In the genomic region with DNA sequence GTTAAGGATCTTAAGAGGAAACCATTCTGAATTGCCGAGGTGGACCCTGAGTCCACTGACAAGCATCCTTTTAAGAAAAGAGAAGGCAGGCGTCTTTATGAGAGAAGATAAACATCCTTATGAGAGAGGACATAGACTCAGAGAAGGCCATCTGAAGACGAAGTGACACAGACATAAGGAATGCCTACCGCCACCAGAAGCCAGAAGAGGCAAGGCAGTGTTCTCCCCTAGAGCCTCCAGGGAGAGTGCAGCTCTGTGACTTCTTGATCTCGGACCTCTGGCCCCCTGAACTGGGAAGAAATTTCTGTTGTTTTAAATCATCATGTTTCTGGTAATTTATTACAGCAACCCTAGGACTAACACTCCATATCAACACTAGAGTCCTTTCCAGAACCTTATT, we compare ENCODE assay signal across 1 cellular context.
TF ChIP-seq lines count a peak whose summit lies in the region.

No MANE protein-coding gene starts in this region.

TF ChIP-seq in K562, 482 proteins besides CTCF, POLR2A, EP300 and RAD21 (continued from another document):
- TF ChIP-seq, protein P1, sequence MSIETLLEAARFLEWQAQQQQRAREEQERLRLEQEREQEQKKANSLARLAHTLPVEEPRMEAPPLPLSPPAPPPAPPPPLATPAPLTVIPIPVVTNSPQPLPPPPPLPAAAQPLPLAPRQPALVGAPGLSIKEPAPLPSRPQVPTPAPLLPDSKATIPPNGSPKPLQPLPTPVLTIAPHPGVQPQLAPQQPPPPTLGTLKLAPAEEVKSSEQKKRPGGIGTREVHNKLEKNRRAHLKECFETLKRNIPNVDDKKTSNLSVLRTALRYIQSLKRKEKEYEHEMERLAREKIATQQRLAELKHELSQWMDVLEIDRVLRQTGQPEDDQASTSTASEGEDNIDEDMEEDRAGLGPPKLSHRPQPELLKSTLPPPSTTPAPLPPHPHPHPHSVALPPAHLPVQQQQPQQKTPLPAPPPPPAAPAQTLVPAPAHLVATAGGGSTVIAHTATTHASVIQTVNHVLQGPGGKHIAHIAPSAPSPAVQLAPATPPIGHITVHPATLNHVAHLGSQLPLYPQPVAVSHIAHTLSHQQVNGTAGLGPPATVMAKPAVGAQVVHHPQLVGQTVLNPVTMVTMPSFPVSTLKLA (conservative IDR thresholded peaks at IDR 0.05) = no peak
- TF ChIP-seq, protein P2, sequence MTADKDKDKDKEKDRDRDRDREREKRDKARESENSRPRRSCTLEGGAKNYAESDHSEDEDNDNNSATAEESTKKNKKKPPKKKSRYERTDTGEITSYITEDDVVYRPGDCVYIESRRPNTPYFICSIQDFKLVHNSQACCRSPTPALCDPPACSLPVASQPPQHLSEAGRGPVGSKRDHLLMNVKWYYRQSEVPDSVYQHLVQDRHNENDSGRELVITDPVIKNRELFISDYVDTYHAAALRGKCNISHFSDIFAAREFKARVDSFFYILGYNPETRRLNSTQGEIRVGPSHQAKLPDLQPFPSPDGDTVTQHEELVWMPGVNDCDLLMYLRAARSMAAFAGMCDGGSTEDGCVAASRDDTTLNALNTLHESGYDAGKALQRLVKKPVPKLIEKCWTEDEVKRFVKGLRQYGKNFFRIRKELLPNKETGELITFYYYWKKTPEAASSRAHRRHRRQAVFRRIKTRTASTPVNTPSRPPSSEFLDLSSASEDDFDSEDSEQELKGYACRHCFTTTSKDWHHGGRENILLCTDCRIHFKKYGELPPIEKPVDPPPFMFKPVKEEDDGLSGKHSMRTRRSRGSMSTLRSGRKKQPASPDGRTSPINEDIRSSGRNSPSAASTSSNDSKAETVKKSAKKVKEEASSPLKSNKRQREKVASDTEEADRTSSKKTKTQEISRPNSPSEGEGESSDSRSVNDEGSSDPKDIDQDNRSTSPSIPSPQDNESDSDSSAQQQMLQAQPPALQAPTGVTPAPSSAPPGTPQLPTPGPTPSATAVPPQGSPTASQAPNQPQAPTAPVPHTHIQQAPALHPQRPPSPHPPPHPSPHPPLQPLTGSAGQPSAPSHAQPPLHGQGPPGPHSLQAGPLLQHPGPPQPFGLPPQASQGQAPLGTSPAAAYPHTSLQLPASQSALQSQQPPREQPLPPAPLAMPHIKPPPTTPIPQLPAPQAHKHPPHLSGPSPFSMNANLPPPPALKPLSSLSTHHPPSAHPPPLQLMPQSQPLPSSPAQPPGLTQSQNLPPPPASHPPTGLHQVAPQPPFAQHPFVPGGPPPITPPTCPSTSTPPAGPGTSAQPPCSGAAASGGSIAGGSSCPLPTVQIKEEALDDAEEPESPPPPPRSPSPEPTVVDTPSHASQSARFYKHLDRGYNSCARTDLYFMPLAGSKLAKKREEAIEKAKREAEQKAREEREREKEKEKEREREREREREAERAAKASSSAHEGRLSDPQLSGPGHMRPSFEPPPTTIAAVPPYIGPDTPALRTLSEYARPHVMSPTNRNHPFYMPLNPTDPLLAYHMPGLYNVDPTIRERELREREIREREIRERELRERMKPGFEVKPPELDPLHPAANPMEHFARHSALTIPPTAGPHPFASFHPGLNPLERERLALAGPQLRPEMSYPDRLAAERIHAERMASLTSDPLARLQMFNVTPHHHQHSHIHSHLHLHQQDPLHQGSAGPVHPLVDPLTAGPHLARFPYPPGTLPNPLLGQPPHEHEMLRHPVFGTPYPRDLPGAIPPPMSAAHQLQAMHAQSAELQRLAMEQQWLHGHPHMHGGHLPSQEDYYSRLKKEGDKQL (CRISPR knock-in tag; IDR thresholded peaks at IDR 0.05; ENCODE audit: borderline replicate concordance) = no peak
- TF ChIP-seq, protein P3, sequence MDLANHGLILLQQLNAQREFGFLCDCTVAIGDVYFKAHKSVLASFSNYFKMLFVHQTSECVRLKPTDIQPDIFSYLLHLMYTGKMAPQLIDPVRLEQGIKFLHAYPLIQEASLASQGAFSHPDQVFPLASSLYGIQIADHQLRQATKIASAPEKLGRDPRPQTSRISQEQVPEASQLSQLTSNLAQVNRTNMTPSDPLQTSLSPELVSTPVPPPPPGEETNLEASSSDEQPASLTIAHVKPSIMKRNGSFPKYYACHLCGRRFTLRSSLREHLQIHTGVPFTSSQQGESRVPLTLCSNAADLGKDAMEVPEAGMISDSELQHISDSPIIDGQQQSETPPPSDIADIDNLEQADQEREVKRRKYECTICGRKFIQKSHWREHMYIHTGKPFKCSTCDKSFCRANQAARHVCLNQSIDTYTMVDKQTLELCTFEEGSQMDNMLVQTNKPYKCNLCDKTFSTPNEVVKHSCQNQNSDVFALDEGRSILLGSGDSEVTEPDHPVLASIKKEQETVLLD (IDR thresholded peaks at IDR 0.05) = no peak
- TF ChIP-seq, protein P4, sequence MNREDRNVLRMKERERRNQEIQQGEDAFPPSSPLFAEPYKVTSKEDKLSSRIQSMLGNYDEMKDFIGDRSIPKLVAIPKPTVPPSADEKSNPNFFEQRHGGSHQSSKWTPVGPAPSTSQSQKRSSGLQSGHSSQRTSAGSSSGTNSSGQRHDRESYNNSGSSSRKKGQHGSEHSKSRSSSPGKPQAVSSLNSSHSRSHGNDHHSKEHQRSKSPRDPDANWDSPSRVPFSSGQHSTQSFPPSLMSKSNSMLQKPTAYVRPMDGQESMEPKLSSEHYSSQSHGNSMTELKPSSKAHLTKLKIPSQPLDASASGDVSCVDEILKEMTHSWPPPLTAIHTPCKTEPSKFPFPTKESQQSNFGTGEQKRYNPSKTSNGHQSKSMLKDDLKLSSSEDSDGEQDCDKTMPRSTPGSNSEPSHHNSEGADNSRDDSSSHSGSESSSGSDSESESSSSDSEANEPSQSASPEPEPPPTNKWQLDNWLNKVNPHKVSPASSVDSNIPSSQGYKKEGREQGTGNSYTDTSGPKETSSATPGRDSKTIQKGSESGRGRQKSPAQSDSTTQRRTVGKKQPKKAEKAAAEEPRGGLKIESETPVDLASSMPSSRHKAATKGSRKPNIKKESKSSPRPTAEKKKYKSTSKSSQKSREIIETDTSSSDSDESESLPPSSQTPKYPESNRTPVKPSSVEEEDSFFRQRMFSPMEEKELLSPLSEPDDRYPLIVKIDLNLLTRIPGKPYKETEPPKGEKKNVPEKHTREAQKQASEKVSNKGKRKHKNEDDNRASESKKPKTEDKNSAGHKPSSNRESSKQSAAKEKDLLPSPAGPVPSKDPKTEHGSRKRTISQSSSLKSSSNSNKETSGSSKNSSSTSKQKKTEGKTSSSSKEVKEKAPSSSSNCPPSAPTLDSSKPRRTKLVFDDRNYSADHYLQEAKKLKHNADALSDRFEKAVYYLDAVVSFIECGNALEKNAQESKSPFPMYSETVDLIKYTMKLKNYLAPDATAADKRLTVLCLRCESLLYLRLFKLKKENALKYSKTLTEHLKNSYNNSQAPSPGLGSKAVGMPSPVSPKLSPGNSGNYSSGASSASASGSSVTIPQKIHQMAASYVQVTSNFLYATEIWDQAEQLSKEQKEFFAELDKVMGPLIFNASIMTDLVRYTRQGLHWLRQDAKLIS (CRISPR knock-in tag; IDR thresholded peaks at IDR 0.05) = no peak
- TF ChIP-seq ARID2 (IDR thresholded peaks at IDR 0.05) (no peak), ZNF384 (IDR thresholded peaks at IDR 0.05; ENCODE audit: low read depth, low read length) (no peak), POLR2B (IDR thresholded peaks at IDR 0.05; ENCODE audit: low read depth, partially characterized antibody) (no peak), NR2C1 (IDR thresholded peaks at IDR 0.05) (no peak), NR2C1 (tag; IDR thresholded peaks at IDR 0.05) (no peak)
- TF ChIP-seq, protein P5, sequence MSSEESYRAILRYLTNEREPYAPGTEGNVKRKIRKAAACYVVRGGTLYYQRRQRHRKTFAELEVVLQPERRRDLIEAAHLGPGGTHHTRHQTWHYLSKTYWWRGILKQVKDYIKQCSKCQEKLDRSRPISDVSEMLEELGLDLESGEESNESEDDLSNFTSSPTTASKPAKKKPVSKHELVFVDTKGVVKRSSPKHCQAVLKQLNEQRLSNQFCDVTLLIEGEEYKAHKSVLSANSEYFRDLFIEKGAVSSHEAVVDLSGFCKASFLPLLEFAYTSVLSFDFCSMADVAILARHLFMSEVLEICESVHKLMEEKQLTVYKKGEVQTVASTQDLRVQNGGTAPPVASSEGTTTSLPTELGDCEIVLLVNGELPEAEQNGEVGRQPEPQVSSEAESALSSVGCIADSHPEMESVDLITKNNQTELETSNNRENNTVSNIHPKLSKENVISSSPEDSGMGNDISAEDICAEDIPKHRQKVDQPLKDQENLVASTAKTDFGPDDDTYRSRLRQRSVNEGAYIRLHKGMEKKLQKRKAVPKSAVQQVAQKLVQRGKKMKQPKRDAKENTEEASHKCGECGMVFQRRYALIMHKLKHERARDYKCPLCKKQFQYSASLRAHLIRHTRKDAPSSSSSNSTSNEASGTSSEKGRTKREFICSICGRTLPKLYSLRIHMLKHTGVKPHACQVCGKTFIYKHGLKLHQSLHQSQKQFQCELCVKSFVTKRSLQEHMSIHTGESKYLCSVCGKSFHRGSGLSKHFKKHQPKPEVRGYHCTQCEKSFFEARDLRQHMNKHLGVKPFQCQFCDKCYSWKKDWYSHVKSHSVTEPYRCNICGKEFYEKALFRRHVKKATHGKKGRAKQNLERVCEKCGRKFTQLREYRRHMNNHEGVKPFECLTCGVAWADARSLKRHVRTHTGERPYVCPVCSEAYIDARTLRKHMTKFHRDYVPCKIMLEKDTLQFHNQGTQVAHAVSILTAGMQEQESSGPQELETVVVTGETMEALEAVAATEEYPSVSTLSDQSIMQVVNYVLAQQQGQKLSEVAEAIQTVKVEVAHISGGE (CRISPR knock-in tag; IDR thresholded peaks at IDR 0.05) = no peak
TF ChIP-seq in K562: peak in this region for 0.
